Comparison of ENCODE assay signal across 1 cellular context in genomic region chr2:227387583-227387982, GRCh38.
TF ChIP-seq lines count a peak whose summit lies in the region.

Gene SCYGR1, minus strand, starts transcription at chr2:227387949. Its CDS starts 0 bp downstream, at chr2:227387949.

TF ChIP-seq in GM12878, 131 proteins besides CTCF, POLR2A, EP300 and RAD21:
- TF ChIP-seq RUNX3 (IDR thresholded peaks at IDR 0.05; ENCODE audit: low read length): peak; percentile 40
- peak in 1 of 2 experiments; percentile 63; a peak in 2 of 4 replicates for TF ChIP-seq BHLHE40 (IDR thresholded peaks at IDR 0.05; ENCODE audit: borderline replicate concordance in 1 of 2, low read depth in 2 of 2, low read length in 1 of 2)
- TF ChIP-seq DPF2 (IDR thresholded peaks at IDR 0.05): 0 out of 2 replicates have a peak, but pooled peaks have one; percentile 34
